ENCODE assay signal across 1 cellular context in genomic region chr1:156504821-156505678, GRCh38.
TF ChIP-seq lines count a peak whose summit lies in the region.

No MANE protein-coding gene starts in this region.

TF ChIP-seq in WTC11, 78 proteins besides CTCF, POLR2A, EP300 and RAD21 (continued from another document):
- TF ChIP-seq PRRX2 (CRISPR knock-in tag; IDR thresholded peaks at IDR 0.05) (no peak), ERG (CRISPR knock-in tag; IDR thresholded peaks at IDR 0.05) (no peak), SMAD3 (CRISPR knock-in tag; IDR thresholded peaks at IDR 0.05; ENCODE audit: borderline replicate concordance) (no peak), SP1 (CRISPR knock-in tag; conservative IDR thresholded peaks at IDR 0.05) (peak; percentile 78), HMGA2 (CRISPR knock-in tag; IDR thresholded peaks at IDR 0.05) (no peak), SMAD4 (CRISPR knock-in tag; IDR thresholded peaks at IDR 0.05) (peak; percentile 52), CREB1 (CRISPR knock-in tag; IDR thresholded peaks at IDR 0.05) (peak; percentile 89), JAZF1 (CRISPR knock-in tag; IDR thresholded peaks at IDR 0.05) (no peak), NFATC4 (CRISPR knock-in tag; IDR thresholded peaks at IDR 0.05) (no peak), CBFB (CRISPR knock-in tag; IDR thresholded peaks at IDR 0.05; ENCODE audit: low read depth) (no peak), RELA (CRISPR knock-in tag; IDR thresholded peaks at IDR 0.05; ENCODE audit: borderline replicate concordance) (no peak), PRDM15 (CRISPR knock-in tag; IDR thresholded peaks at IDR 0.05) (peak; percentile 29; the same call in 1 of the 2 replicates), ZNF416 (CRISPR knock-in tag; IDR thresholded peaks at IDR 0.05) (no peak), ZNF263 (CRISPR knock-in tag; IDR thresholded peaks at IDR 0.05; ENCODE audit: low read depth) (no peak), ZNF219 (CRISPR knock-in tag; IDR thresholded peaks at IDR 0.05; ENCODE audit: borderline replicate concordance) (0 out of 2 replicates have a peak, but pooled peaks have one; percentile 40), ZNF671 (CRISPR knock-in tag; IDR thresholded peaks at IDR 0.05) (no peak), MYBL2 (CRISPR knock-in tag; IDR thresholded peaks at IDR 0.05) (peak; percentile 69; the same call in 1 of the 2 replicates), ZSCAN18 (CRISPR knock-in tag; IDR thresholded peaks at IDR 0.05) (no peak), NR2C2 (CRISPR knock-in tag; IDR thresholded peaks at IDR 0.05) (peak; percentile 25; the same call in 1 of the 2 replicates), SOX15 (CRISPR knock-in tag; IDR thresholded peaks at IDR 0.05) (no peak), ZNF425 (CRISPR knock-in tag; conservative IDR thresholded peaks at IDR 0.05) (no peak)
- TF ChIP-seq, protein P1, sequence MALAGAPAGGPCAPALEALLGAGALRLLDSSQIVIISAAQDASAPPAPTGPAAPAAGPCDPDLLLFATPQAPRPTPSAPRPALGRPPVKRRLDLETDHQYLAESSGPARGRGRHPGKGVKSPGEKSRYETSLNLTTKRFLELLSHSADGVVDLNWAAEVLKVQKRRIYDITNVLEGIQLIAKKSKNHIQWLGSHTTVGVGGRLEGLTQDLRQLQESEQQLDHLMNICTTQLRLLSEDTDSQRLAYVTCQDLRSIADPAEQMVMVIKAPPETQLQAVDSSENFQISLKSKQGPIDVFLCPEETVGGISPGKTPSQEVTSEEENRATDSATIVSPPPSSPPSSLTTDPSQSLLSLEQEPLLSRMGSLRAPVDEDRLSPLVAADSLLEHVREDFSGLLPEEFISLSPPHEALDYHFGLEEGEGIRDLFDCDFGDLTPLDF (CRISPR knock-in tag; IDR thresholded peaks at IDR 0.05): no peak
- TF ChIP-seq, protein P2, sequence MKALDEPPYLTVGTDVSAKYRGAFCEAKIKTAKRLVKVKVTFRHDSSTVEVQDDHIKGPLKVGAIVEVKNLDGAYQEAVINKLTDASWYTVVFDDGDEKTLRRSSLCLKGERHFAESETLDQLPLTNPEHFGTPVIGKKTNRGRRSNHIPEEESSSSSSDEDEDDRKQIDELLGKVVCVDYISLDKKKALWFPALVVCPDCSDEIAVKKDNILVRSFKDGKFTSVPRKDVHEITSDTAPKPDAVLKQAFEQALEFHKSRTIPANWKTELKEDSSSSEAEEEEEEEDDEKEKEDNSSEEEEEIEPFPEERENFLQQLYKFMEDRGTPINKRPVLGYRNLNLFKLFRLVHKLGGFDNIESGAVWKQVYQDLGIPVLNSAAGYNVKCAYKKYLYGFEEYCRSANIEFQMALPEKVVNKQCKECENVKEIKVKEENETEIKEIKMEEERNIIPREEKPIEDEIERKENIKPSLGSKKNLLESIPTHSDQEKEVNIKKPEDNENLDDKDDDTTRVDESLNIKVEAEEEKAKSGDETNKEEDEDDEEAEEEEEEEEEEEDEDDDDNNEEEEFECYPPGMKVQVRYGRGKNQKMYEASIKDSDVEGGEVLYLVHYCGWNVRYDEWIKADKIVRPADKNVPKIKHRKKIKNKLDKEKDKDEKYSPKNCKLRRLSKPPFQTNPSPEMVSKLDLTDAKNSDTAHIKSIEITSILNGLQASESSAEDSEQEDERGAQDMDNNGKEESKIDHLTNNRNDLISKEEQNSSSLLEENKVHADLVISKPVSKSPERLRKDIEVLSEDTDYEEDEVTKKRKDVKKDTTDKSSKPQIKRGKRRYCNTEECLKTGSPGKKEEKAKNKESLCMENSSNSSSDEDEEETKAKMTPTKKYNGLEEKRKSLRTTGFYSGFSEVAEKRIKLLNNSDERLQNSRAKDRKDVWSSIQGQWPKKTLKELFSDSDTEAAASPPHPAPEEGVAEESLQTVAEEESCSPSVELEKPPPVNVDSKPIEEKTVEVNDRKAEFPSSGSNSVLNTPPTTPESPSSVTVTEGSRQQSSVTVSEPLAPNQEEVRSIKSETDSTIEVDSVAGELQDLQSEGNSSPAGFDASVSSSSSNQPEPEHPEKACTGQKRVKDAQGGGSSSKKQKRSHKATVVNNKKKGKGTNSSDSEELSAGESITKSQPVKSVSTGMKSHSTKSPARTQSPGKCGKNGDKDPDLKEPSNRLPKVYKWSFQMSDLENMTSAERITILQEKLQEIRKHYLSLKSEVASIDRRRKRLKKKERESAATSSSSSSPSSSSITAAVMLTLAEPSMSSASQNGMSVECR (CRISPR knock-in tag; IDR thresholded peaks at IDR 0.05; ENCODE audit: borderline replicate concordance): peak; percentile 88
- TF ChIP-seq, protein P3, sequence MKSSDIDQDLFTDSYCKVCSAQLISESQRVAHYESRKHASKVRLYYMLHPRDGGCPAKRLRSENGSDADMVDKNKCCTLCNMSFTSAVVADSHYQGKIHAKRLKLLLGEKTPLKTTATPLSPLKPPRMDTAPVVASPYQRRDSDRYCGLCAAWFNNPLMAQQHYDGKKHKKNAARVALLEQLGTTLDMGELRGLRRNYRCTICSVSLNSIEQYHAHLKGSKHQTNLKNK (CRISPR knock-in tag; IDR thresholded peaks at IDR 0.05): no peak
- TF ChIP-seq, protein P4, sequence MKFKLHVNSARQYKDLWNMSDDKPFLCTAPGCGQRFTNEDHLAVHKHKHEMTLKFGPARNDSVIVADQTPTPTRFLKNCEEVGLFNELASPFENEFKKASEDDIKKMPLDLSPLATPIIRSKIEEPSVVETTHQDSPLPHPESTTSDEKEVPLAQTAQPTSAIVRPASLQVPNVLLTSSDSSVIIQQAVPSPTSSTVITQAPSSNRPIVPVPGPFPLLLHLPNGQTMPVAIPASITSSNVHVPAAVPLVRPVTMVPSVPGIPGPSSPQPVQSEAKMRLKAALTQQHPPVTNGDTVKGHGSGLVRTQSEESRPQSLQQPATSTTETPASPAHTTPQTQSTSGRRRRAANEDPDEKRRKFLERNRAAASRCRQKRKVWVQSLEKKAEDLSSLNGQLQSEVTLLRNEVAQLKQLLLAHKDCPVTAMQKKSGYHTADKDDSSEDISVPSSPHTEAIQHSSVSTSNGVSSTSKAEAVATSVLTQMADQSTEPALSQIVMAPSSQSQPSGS (CRISPR knock-in tag; IDR thresholded peaks at IDR 0.05; ENCODE audit: borderline replicate concordance, low read depth): no peak
- TF ChIP-seq, protein P5, sequence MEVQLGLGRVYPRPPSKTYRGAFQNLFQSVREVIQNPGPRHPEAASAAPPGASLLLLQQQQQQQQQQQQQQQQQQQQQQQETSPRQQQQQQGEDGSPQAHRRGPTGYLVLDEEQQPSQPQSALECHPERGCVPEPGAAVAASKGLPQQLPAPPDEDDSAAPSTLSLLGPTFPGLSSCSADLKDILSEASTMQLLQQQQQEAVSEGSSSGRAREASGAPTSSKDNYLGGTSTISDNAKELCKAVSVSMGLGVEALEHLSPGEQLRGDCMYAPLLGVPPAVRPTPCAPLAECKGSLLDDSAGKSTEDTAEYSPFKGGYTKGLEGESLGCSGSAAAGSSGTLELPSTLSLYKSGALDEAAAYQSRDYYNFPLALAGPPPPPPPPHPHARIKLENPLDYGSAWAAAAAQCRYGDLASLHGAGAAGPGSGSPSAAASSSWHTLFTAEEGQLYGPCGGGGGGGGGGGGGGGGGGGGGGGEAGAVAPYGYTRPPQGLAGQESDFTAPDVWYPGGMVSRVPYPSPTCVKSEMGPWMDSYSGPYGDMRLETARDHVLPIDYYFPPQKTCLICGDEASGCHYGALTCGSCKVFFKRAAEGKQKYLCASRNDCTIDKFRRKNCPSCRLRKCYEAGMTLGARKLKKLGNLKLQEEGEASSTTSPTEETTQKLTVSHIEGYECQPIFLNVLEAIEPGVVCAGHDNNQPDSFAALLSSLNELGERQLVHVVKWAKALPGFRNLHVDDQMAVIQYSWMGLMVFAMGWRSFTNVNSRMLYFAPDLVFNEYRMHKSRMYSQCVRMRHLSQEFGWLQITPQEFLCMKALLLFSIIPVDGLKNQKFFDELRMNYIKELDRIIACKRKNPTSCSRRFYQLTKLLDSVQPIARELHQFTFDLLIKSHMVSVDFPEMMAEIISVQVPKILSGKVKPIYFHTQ (CRISPR knock-in tag; IDR thresholded peaks at IDR 0.05): no peak
- TF ChIP-seq, protein P6, sequence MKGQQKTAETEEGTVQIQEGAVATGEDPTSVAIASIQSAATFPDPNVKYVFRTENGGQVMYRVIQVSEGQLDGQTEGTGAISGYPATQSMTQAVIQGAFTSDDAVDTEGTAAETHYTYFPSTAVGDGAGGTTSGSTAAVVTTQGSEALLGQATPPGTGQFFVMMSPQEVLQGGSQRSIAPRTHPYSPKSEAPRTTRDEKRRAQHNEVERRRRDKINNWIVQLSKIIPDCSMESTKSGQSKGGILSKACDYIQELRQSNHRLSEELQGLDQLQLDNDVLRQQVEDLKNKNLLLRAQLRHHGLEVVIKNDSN (CRISPR knock-in tag; IDR thresholded peaks at IDR 0.05): peak; percentile 91
